Comparison of ENCODE assay signal across 24 cellular contexts in the genomic region with DNA sequence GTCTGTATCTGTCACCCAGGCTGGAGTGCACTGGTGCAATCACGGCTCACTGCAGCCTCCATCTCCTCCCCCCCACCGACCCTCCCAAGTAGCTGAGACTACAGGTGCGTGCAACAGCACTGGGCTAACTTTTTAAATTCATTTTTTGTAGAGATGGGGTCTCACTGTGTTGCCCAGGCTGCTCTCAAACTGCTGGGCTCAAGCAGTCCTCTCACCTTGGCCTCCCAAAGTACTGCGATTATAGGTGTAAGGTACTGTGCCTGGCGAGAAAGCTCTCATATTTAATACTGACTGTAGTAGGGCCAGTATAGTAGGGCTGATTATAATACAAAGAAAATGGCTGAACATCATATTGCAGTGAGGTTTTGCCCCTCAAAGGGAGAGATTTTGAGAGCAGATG. TPM values are rescaled to one million over a fixed set of nuclear protein-coding genes. Genes with fewer than 3 reads are reported as not detected.
DNase-seq lines count a peak whose midpoint lies in the region; ATAC-seq, FAIRE-seq and TF ChIP-seq lines count a peak whose summit lies in the region.
"Had no signal": no experiment of that assay in that cellular context is flagged by ENCODE, and none has a peak within 500 bp of the region (broad histone marks: within the 10 kb centered on the region; RNA-seq: fewer than 3 reads in every experiment).

No MANE protein-coding gene starts in this region.

- peaks cover 22% of the 10 kb centered on the region for H3K4me1 Mint-ChIP-seq in astrocyte (ENCODE audit: low read depth, unreplicated experiment)

- TF ChIP-seq RAD21 in A549 (conservative IDR thresholded peaks at IDR 0.05 in 1 of 2, IDR thresholded peaks at IDR 0.05 in 1 of 2): no peak

- POLR2A ChIA-PET in A549 (lab: Yijun Ruan, JAX) (no interaction called here), HEK293 (lab: Yijun Ruan, JAX) (no interaction called here)

- peak overlapping the region; percentile 52; the same call in 1 of the 3 replicates for H3K4me2 ChIP-seq in A549
- H3K4me2 ChIP-seq in astrocyte (ENCODE audit: low read length): no peak overlapping the region

- no peak overlapping the region for H3K9ac ChIP-seq in astrocyte (ENCODE audit: low read length)

- H3K36me3 ChIP-seq in HEK293 (ENCODE audit: control insufficient read depth in 2 of 2, insufficient read depth in 1 of 2, low read length in 2 of 2): no peaks in the 10 kb centered on the region
- H3K36me3 ChIP-seq in astrocyte (ENCODE audit: insufficient read depth, low read length): no peaks in the 10 kb centered on the region
- peaks cover 0 to 5% (median 0%) of the 10 kb centered on the region in 4 donors for H3K36me3 ChIP-seq in esophagus muscularis mucosa
- H3K36me3 ChIP-seq: BE2C had no signal

- H4K20me1 ChIP-seq in astrocyte (ENCODE audit: insufficient read depth, low read length): peaks cover 36% of the 10 kb centered on the region

- no peak overlapping the region for H2AFZ ChIP-seq in astrocyte (ENCODE audit: low read depth, low read length)
- H2AFZ ChIP-seq: GM23338 had no signal

- H3K4me3 ChIP-seq in A549 (no peak overlapping the region), HEK293 (ENCODE audit: low read depth, low read length) (no peak overlapping the region), astrocyte (ENCODE audit: insufficient read depth, low read depth, low read length) (no peak overlapping the region), esophagus muscularis mucosa (no peak overlapping the region)
- H3K4me3 ChIP-seq: K562 had no signal

- TF ChIP-seq POLR2A in A549 (IDR thresholded peaks at IDR 0.05; ENCODE audit: low read length) (no peak), esophagus muscularis mucosa (IDR thresholded peaks at IDR 0.05; ENCODE audit: low read depth) (no peak)

- 91% methylated on average over 5 of the region's 5 CpGs for WGBS in A549 (ENCODE audit: missing lambda C conversion rate)
- 97% methylated on average over 5 of the region's 5 CpGs for WGBS in esophagus muscularis mucosa

- H3K9me3 ChIP-seq in A549 (no peaks in the 10 kb centered on the region), HEK293 (ENCODE audit: control insufficient read depth, insufficient read depth, low read depth, low read length) (no peaks in the 10 kb centered on the region), astrocyte (ENCODE audit: insufficient read depth, low read depth, low read length) (no peaks in the 10 kb centered on the region), esophagus muscularis mucosa (no peaks in the 10 kb centered on the region)
- H3K9me3 ChIP-seq: BE2C, Caco-2 had no signal

- H3K27ac ChIP-seq in A549 (0 out of 6 replicates have a peak overlapping the region, but pooled peaks of 1 of the 2 experiments have one; percentile 8), HEK293 (ENCODE audit: extremely low read depth, low read depth, low read length) (no peak overlapping the region), astrocyte (ENCODE audit: low read depth, low read length) (no peak overlapping the region), esophagus muscularis mucosa (replicated peaks in 1 of 4) (no peak overlapping the region)
- H3K27ac ChIP-seq: HL-60 had no signal

- FAIRE-seq in A549 (lab: Jason Lieb, UNC): no peak
- no peak for FAIRE-seq in astrocyte (lab: Jason Lieb, UNC)
- FAIRE-seq: D721Med, GM12891, GM18507, H54, K562 had no signal

- peaks cover 69% of the 10 kb centered on the region for H3K79me2 ChIP-seq in astrocyte (ENCODE audit: insufficient read depth, low read length)

- no peaks in the 10 kb centered on the region for H3K9me3 Mint-ChIP-seq in astrocyte (ENCODE audit: unreplicated experiment)
- H3K9me3 Mint-ChIP-seq: CD4-positive, CD25-positive, alpha-beta regulatory T cell; GM23338; HFFc6 had no signal

- no peak overlapping the region for H3K27ac Mint-ChIP-seq in astrocyte (ENCODE audit: unreplicated experiment)
- H3K27ac Mint-ChIP-seq: GM23338, HFFc6 had no signal

- TF ChIP-seq EP300 in A549 (IDR thresholded peaks at IDR 0.05): no peak
- no peak for TF ChIP-seq EP300 in esophagus muscularis mucosa (IDR thresholded peaks at IDR 0.05)

- H3K4me3 Mint-ChIP-seq in astrocyte (ENCODE audit: unreplicated experiment): peak overlapping the region; percentile 42

- no peak for ATAC-seq in A549
- no peak for ATAC-seq in Right ventricle myocardium superior (ENCODE audit: poor library complexity)
- ATAC-seq in GM19328 (IDR thresholded peaks at IDR 0.05; ENCODE audit: unreplicated experiment): no peak
- ATAC-seq: GM23338, K562 had no signal

- no peak for TF ChIP-seq CTCF in A549 (IDR thresholded peaks at IDR 0.05)
- TF ChIP-seq CTCF in HEK293 (tag by site-specific recombination; IDR thresholded peaks at IDR 0.05): no peak
- TF ChIP-seq CTCF in astrocyte (IDR thresholded peaks at IDR 0.05; ENCODE audit: insufficient read depth, low read depth, low read length): no peak
- no peak for TF ChIP-seq CTCF in esophagus muscularis mucosa (IDR thresholded peaks at IDR 0.05)

- no peak for DNase-seq in A549 (ENCODE audit: low read depth in 1 of 2, low spot score in 1 of 2)
- DNase-seq in astrocyte (ENCODE audit: low read depth): no peak
- DNase-seq in esophagus muscularis mucosa (ENCODE audit: extremely low spot score): peak; percentile 26
- no peak for DNase-seq in Right ventricle myocardium superior
- no peak for DNase-seq in AML-193 (lab: John Stamatoyannopoulos, UW)
- DNase-seq in stimulated activated CD4-positive, alpha-beta T cell treated with anti-CD3 and anti-CD28 coated beads, Interleukin-2, amount 100 ng/mL, for 24 hours: no peak
- DNase-seq: 8988T; BE2C; C1 segment of cervical spinal cord; Caco-2; CD4-positive, CD25-positive, alpha-beta regulatory T cell; DMS79; HCEC 1CT; HFFc6; IMR-90 had no signal

- no peaks in the 10 kb centered on the region for H3K27me3 Mint-ChIP-seq in astrocyte (ENCODE audit: low read depth, unreplicated experiment)
- H3K27me3 Mint-ChIP-seq: CD4-positive, CD25-positive, alpha-beta regulatory T cell had no signal

- no peaks in the 10 kb centered on the region for H3K36me3 Mint-ChIP-seq in astrocyte (ENCODE audit: low read depth, unreplicated experiment)

- H3K4me1 ChIP-seq in A549 (peaks cover 56% of the 10 kb centered on the region), HEK293 (ENCODE audit: control insufficient read depth, insufficient read depth, low read length) (peaks cover 9% of the 10 kb centered on the region), astrocyte (ENCODE audit: insufficient read depth, low read length) (peaks cover 14% of the 10 kb centered on the region), esophagus muscularis mucosa (peaks cover 14 to 22% (median 18%) of the 10 kb centered on the region in 4 donors)

- intact Hi-C loops in esophagus muscularis mucosa (cut with DNase I) (no loop called here), Right ventricle myocardium superior (cut with DNase I) (loop anchor here (10.0 kb wide), 1 partner anchor 178 kb away; the partner anchor contains the start of gene TMEM263)

- H3K27me3 ChIP-seq in astrocyte (ENCODE audit: insufficient read depth, low read length): no peaks in the 10 kb centered on the region
- H3K27me3 ChIP-seq in esophagus muscularis mucosa: no peaks in the 10 kb centered on the region
- H3K27me3 ChIP-seq: BE2C had no signal

- CTCF ChIA-PET in A549 (lab: Yijun Ruan, JAX) (interaction anchor here (0.7 to 2.1 kb wide), 3 partner anchors 21 to 65 kb away, joined by 3 to 9 read pairs (median 4); no protein-coding TSS in a partner anchor), HEK293 (lab: Yijun Ruan, JAX) (no interaction called here)

TF ChIP-seq in A549, 52 proteins besides CTCF, POLR2A, EP300 and RAD21:
- TF ChIP-seq BCL3 (IDR thresholded peaks at IDR 0.05) (no peak), NPAS2 (CRISPR knock-in tag; IDR thresholded peaks at IDR 0.05; ENCODE audit: borderline replicate concordance) (no peak), MAFK (IDR thresholded peaks at IDR 0.05; ENCODE audit: partially characterized antibody) (no peak), EHMT2 (IDR thresholded peaks at IDR 0.05; ENCODE audit: low read depth) (no peak), KDM5A (IDR thresholded peaks at IDR 0.05) (no peak)

TF ChIP-seq in HEK293, 187 proteins besides CTCF, POLR2A, EP300 and RAD21:
- peak; percentile 65; the same call in 1 of the 2 replicates for TF ChIP-seq ZNF121 (tag by site-specific recombination; IDR thresholded peaks at IDR 0.05)
- no peak for TF ChIP-seq ZNF140 (tag by site-specific recombination; IDR thresholded peaks at IDR 0.05)
- no peak for TF ChIP-seq ZNF629 (tag by site-specific recombination; IDR thresholded peaks at IDR 0.05)

RNA-seq across cellular contexts. Expression of gene RIC8B, which starts 2.4 kb away (rescaled TPM):
- polyA plus RNA-seq in A549 (2011; rRNA removed) (25.5 and 27.0 TPM in 2 replicates), A549 (2017; fragmentation: RNase III; extraction: RNeasy Plus Mini Kit Qiagen cat#74134 plus additional on column Dnase treatment) (9.4 to 10.5 TPM (median 9.7 TPM) in 3 replicates)
- polyA plus RNA-seq in A549 (2012; cell fraction: cytosol; rRNA removed): 5.9 and 7.1 TPM in 2 replicates
- 7.6 and 10.1 TPM in 2 replicates for polyA plus RNA-seq in A549 (2012; cell fraction: nucleus; rRNA removed)
- polyA minus RNA-seq in A549 (2011; rRNA and poly(A)+ RNA removed): 40.8 and 41.6 TPM in 2 replicates
- total RNA-seq in astrocyte (16.1 and 19.7 TPM in 2 replicates), esophagus muscularis mucosa (10 to 100 TPM; 13.8 to 19.1 (median 15.3) TPM), Right ventricle myocardium superior (25.4 TPM)
